In the genomic region with DNA sequence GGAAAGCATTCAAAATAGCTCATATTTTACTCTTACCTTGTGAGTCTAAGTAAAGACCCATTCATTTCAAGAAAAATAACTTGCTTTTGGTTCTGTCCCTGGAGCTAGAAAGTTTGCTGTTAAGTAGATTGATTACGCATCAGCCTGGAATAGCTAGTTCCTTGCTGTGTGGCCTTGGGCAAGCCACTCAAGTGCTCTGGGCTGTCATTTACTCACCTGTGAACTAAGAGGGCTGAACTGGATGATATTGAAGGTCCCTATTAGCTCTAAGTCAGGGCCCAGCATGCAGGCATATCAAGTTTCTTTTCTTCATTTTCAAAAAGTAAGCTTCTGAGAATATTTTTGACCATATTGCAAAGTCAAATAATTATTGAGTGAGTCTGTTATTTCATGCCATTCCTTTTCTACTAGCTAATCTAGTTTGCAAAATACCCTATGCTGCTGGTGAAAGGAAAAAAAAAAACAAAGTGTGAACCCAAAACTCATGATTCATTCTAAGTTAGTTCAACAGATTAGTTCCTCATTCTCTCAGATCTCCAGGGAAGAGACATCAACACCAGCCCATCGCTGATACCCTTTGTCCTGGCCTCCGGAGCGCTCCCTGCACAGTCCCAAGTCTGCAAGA, we compare ENCODE assay signal across 15 cellular contexts.
DNase-seq lines count a peak whose midpoint lies in the region; ATAC-seq and TF ChIP-seq lines count a peak whose summit lies in the region.
"Had no signal": no experiment of that assay in that cellular context is flagged by ENCODE, and none has a peak within 500 bp of the region (broad histone marks: within the 10 kb centered on the region; RNA-seq: fewer than 3 reads in every experiment).

No MANE protein-coding gene starts in this region.

- whole genome bisulfite sequencing in mesenchymal stem cell, result 92% methylated on average over 4 of the region's 4 CpGs

- no peak overlapping the region for H2BK120ac ChIP-seq in mesenchymal stem cell (ENCODE audit: low read depth, low read length)

- no peak overlapping the region for H3K4me2 ChIP-seq in mesenchymal stem cell (ENCODE audit: low read length, poor library complexity, severe bottlenecking)

- no peak overlapping the region for H2AFZ ChIP-seq in mesenchymal stem cell (ENCODE audit: low read depth, low read length)
- H2AFZ ChIP-seq: parathyroid adenoma had no signal

- peaks cover under 1% of the 10 kb centered on the region for H3K79me1 ChIP-seq in mesenchymal stem cell (replicated peaks; ENCODE audit: low read length, poor library complexity, severe bottlenecking)

- no peak overlapping the region for H4K91ac ChIP-seq in mesenchymal stem cell (ENCODE audit: low read length)

- H3K4me1 ChIP-seq in mesenchymal stem cell (ENCODE audit: control insufficient read depth, insufficient read depth, low read depth, low read length), result peaks cover 7% of the 10 kb centered on the region
- H3K4me1 ChIP-seq: parathyroid adenoma had no signal

- H2BK15ac ChIP-seq in mesenchymal stem cell (ENCODE audit: low read depth, poor library complexity, severe bottlenecking), result no peak overlapping the region

- H3K9ac ChIP-seq in mesenchymal stem cell (ENCODE audit: low read length), result peak overlapping the region; percentile 58
- H3K9ac ChIP-seq: parathyroid adenoma had no signal

- no peak for ATAC-seq in HG03565 (IDR thresholded peaks at IDR 0.05; ENCODE audit: unreplicated experiment)
- ATAC-seq: K562 had no signal

- no peak overlapping the region for H4K8ac ChIP-seq in mesenchymal stem cell (ENCODE audit: low read length)

- no peak overlapping the region for H2AK5ac ChIP-seq in mesenchymal stem cell (ENCODE audit: low read length, severe bottlenecking)

- H3K23ac ChIP-seq in mesenchymal stem cell (ENCODE audit: low read length in 2 of 2), result no peak overlapping the region

- no peak overlapping the region for H2BK12ac ChIP-seq in mesenchymal stem cell (ENCODE audit: low read length in 2 of 2)

- peak; percentile 41 for DNase-seq in AG09309 (ENCODE audit: low read depth)
- peak; percentile 17 for DNase-seq in MV-4-11 (lab: John Stamatoyannopoulos, UW)
- peak; percentile 27 for DNase-seq in brain pericyte (ENCODE audit: low read depth, low spot score)
- DNase-seq in mesenchymal stem cell, result no peak
- no peak for DNase-seq in iPS-NIHi11 (ENCODE audit: low spot score)
- no peak for DNase-seq in activated T-cell treated with anti-CD3 and anti-CD28 coated beads, Interleukin-2, amount 50 U/mL, for 1 hour
- no peak for DNase-seq in A172 (ENCODE audit: low spot score)
- DNase-seq: C1 segment of cervical spinal cord, islet precursor cell, NCI-H1694 treated with DMSO at 0.1 percent for 48 hours, NCI-H526 treated with DMSO at 0.1 percent for 48 hours, upper lobe of left lung had no signal

- H3K27ac ChIP-seq in mesenchymal stem cell (ENCODE audit: low read length, poor library complexity, severe bottlenecking), result peak overlapping the region; percentile 68
- H3K27ac ChIP-seq: parathyroid adenoma, upper lobe of left lung had no signal

- no peak overlapping the region for H3K14ac ChIP-seq in mesenchymal stem cell (ENCODE audit: low read length in 2 of 2)

- no peaks in the 10 kb centered on the region for H3K27me3 ChIP-seq in mesenchymal stem cell (ENCODE audit: control insufficient read depth in 1 of 2, insufficient read depth in 1 of 2, low read length in 2 of 2)
- H3K27me3 ChIP-seq: upper lobe of left lung had no signal

- H3K36me3 ChIP-seq in mesenchymal stem cell (ENCODE audit: control insufficient read depth in 1 of 2, insufficient read depth in 2 of 2, low read depth in 1 of 2, low read length in 2 of 2), result no peaks in the 10 kb centered on the region
- H3K36me3 ChIP-seq: upper lobe of left lung had no signal

- no peak for TF ChIP-seq CTCF in AG09309 (IDR thresholded peaks at IDR 0.05; ENCODE audit: control insufficient read depth, insufficient read depth, low read depth, low read length, missing control alignments)

- H3K4me3 ChIP-seq in AG09309 (ENCODE audit: control insufficient read depth, low read depth, low read length) (no peak overlapping the region), mesenchymal stem cell (ENCODE audit: insufficient read depth in 1 of 2, low read depth in 1 of 2, low read length in 2 of 2) (no peak overlapping the region)
- H3K4me3 ChIP-seq: K562, upper lobe of left lung had no signal

- H3K18ac ChIP-seq in mesenchymal stem cell (ENCODE audit: low read depth in 1 of 2, low read length in 2 of 2), result no peak overlapping the region

- no peaks in the 10 kb centered on the region for H3K9me3 ChIP-seq in mesenchymal stem cell (ENCODE audit: control insufficient read depth, low read length)
- H3K9me3 ChIP-seq: upper lobe of left lung had no signal

- no peak overlapping the region for H3K4ac ChIP-seq in mesenchymal stem cell (ENCODE audit: low read depth in 1 of 2, low read length in 2 of 2)

- no peak overlapping the region for H2BK5ac ChIP-seq in mesenchymal stem cell (ENCODE audit: low read depth, low read length, poor library complexity, severe bottlenecking)

Comparison
In these comparisons a context has a peak if more than half of its experiments do, and no peak if none do; other contexts are left out.
1. DNase-seq: peak in AG09309 (single experiment), MV-4-11 (single experiment) and brain pericyte (single experiment); none in mesenchymal stem cell (single experiment), iPS-NIHi11 (single experiment), activated T-cell treated with anti-CD3 and anti-CD28 coated beads, Interleukin-2, amount 50 U/mL, for 1 hour (single experiment) and A172 (single experiment).